Comparison of ENCODE assay signal across 7 cellular contexts in the genomic region with DNA sequence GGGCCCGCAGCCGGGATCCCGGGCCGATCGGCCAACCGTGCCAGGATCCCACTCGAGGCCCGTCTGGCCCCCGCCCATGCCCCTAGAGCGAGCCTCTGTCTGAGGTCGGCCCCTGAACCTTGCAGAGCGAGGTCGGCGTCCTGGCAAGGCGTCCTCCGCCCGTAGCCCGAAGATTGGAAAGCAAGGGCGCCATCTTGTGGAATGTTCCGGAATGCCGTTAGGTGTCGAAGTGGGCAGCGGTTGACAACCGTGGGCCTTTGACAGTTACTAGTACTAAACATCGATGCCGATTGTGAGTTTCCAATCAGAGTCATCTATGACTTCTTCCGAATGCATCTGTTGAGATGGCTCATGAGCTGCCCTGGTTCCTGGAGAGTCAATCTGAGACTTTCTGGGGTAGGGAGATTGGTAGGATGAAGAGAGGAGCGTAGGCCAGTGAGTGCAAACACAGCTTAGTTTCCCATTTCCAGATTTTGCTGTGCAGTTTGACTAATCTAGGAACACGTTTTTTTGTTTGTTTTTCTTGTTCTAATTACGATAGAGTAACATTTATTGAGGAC. TPM values are rescaled to one million over a fixed set of nuclear protein-coding genes. Genes with fewer than 3 reads are reported as not detected.
DNase-seq lines count a peak whose midpoint lies in the region; ATAC-seq, FAIRE-seq and TF ChIP-seq lines count a peak whose summit lies in the region.

No MANE protein-coding gene starts in this region.

- no peak overlapping the region for H2AFZ ChIP-seq in K562 (ENCODE audit: low read depth, low read length)

- in situ Hi-C loops in K562 (cut with MboI), result loop anchor here (10.0 to 25.0 kb wide), 3 partner anchors 674 to 1166 kb away; a partner anchor contains a TSS

- no peak overlapping the region for H3K4me2 ChIP-seq in K562 (ENCODE audit: insufficient read depth, low read length)

- 31% methylated on average over 21 of the region's 30 CpGs for WGBS in K562 (ENCODE audit: insufficient coverage, low coverage, missing lambda C conversion rate)
- 4 to 6% methylated on average over 30 of the region's 30 CpGs for WGBS in sigmoid colon, 2 donors

- TF ChIP-seq CTCF in K562 (IDR thresholded peaks at IDR 0.05 in 2 of 3, conservative IDR thresholded peaks at IDR 0.05 in 1 of 3; ENCODE audit: insufficient read depth in 2 of 3, low read depth in 1 of 3, low read length in 3 of 3) (peak; percentile 56 to 62 (median 60)), sigmoid colon (IDR thresholded peaks at IDR 0.05) (peak; percentile 55 to 79 (median 70))

- H3K4me1 ChIP-seq in K562 (replicated peaks in 1 of 2; ENCODE audit: control insufficient read depth in 2 of 2, insufficient read depth in 2 of 2, low read length in 2 of 2) (peaks cover 0 to 12% of the 10 kb centered on the region in 2 experiments; a peak in 1 of 5 replicates), sigmoid colon (peaks cover 0 to 9% (median 6%) of the 10 kb centered on the region in 4 donors)

- no peaks in the 10 kb centered on the region for H4K20me1 ChIP-seq in K562 (replicated peaks; ENCODE audit: control insufficient read depth, insufficient read depth, low read length)

- no peak overlapping the region for H3K9ac ChIP-seq in K562 (ENCODE audit: insufficient read depth in 1 of 2, low read depth in 2 of 2, low read length in 2 of 2)

- intact Hi-C loops in K562 (cut with micrococcal nuclease), result no loop called here
- intact Hi-C loops in sigmoid colon (cut with DNase I), result loop anchor here (1.0 to 5.0 kb wide), 3 partner anchors 682 to 1163 kb away; no protein-coding TSS in a partner anchor

- H3K36me3 ChIP-seq in K562 (ENCODE audit: control insufficient read depth, insufficient read depth, low read length) (no peaks in the 10 kb centered on the region), sigmoid colon (peaks cover 0 to 5% (median under 1%) of the 10 kb centered on the region in 4 donors)

- TF ChIP-seq EP300 in K562 (IDR thresholded peaks at IDR 0.05; ENCODE audit: low read length) (no peak), sigmoid colon (IDR thresholded peaks at IDR 0.05) (no peak)

- DNase-seq in NCI-H1694 treated with DMSO at 0.1 percent for 48 hours (lab: John Stamatoyannopoulos, UW), result peak; percentile 67
- peak; percentile 19 to 33 (median 23) for DNase-seq in K562 (ENCODE audit: extremely low read depth in 1 of 4, low spot score in 3 of 4)
- DNase-seq in iPS DF 4.7 (ENCODE audit: extremely low read depth, low spot score), result peak; percentile 69
- DNase-seq in sigmoid colon, result peak; percentile 94

- TF ChIP-seq RAD21 in K562 (CRISPR knock-in tag; conservative IDR thresholded peaks at IDR 0.05 in 1 of 2, IDR thresholded peaks at IDR 0.05 in 1 of 2), result peak; percentile 52 to 79

- H3K27me3 ChIP-seq in K562 (ENCODE audit: control insufficient read depth in 2 of 2, insufficient read depth in 2 of 2, low read length in 2 of 2) (no peaks in the 10 kb centered on the region), sigmoid colon (no peaks in the 10 kb centered on the region)

- H3K79me2 ChIP-seq in K562 (ENCODE audit: control insufficient read depth, insufficient read depth, low read length), result no peaks in the 10 kb centered on the region

- H3K27ac ChIP-seq in K562 (ENCODE audit: extremely low read depth, low read depth, low read length), result no peak overlapping the region
- peak overlapping the region; percentile 92 to 98 (median 95) for H3K27ac ChIP-seq in sigmoid colon

- CTCF ChIA-PET in K562 (lab: Yijun Ruan, JAX; ENCODE audit: low intra/inter-chr PET ratio), result interaction anchor here (0.7 to 4.7 kb wide), 4 partner anchors 681 to 1163 kb away, joined by 3 to 49 read pairs (median 4); no protein-coding TSS in a partner anchor

- FAIRE-seq in TTC549 (lab: Jason Lieb, UNC), result peak; percentile 29
- peak; percentile 37 for FAIRE-seq in K562 (lab: Jason Lieb, UNC)

- POLR2A ChIA-PET in K562 (lab: Yijun Ruan, JAX), result no interaction called here

- no peaks in the 10 kb centered on the region for H3K9me1 ChIP-seq in K562 (ENCODE audit: control insufficient read depth, insufficient read depth, low read length)

- no peaks in the 10 kb centered on the region for H3K9me3 ChIP-seq in K562 (replicated peaks; ENCODE audit: control insufficient read depth, insufficient read depth, low read depth, low read length)
- no peaks in the 10 kb centered on the region for H3K9me3 ChIP-seq in sigmoid colon

- TF ChIP-seq POLR2A in K562 (conservative IDR thresholded peaks at IDR 0.05) (no peak), sigmoid colon (IDR thresholded peaks at IDR 0.05) (no peak)

- peak; percentile 80 for ATAC-seq in GM18502 (IDR thresholded peaks at IDR 0.05; ENCODE audit: poor library complexity, unreplicated experiment)
- peak; percentile 73 for ATAC-seq in HG02885 (IDR thresholded peaks at IDR 0.05; ENCODE audit: poor library complexity, unreplicated experiment)
- peak; percentile 82 for ATAC-seq in K562

- no peak overlapping the region for H3K4me3 ChIP-seq in K562
- peak overlapping the region; percentile 61 to 84 (median 74) for H3K4me3 ChIP-seq in sigmoid colon

- no TSS peak for BruUV-seq in K562 (replicated peaks; lab: Mats Ljungman, UMichigan)

TF ChIP-seq in K562, 482 proteins besides CTCF, POLR2A, EP300 and RAD21 (continues in another document):
- TF ChIP-seq ZZZ3 (IDR thresholded peaks at IDR 0.05) (no peak), SMC3 (conservative IDR thresholded peaks at IDR 0.05; ENCODE audit: insufficient read depth, low read depth, low read length) (peak; percentile 57), MAZ (CRISPR knock-in tag; conservative IDR thresholded peaks at IDR 0.05 in 1 of 2, IDR thresholded peaks at IDR 0.05 in 1 of 2) (0 out of 4 replicates have a peak, but pooled peaks of 1 of the 2 experiments have one; percentile 17)
- TF ChIP-seq, protein P1, sequence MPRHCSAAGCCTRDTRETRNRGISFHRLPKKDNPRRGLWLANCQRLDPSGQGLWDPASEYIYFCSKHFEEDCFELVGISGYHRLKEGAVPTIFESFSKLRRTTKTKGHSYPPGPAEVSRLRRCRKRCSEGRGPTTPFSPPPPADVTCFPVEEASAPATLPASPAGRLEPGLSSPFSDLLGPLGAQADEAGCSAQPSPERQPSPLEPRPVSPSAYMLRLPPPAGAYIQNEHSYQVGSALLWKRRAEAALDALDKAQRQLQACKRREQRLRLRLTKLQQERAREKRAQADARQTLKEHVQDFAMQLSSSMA (CRISPR knock-in tag; IDR thresholded peaks at IDR 0.05), result no peak
- TF ChIP-seq, protein P2, sequence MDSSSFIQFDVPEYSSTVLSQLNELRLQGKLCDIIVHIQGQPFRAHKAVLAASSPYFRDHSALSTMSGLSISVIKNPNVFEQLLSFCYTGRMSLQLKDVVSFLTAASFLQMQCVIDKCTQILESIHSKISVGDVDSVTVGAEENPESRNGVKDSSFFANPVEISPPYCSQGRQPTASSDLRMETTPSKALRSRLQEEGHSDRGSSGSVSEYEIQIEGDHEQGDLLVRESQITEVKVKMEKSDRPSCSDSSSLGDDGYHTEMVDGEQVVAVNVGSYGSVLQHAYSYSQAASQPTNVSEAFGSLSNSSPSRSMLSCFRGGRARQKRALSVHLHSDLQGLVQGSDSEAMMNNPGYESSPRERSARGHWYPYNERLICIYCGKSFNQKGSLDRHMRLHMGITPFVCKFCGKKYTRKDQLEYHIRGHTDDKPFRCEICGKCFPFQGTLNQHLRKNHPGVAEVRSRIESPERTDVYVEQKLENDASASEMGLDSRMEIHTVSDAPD (CRISPR knock-in tag; IDR thresholded peaks at IDR 0.05), result no peak

RNA-seq across cellular contexts. Expression of a gene that starts 0.9 kb away (rescaled TPM):
- not detected in 2 replicates for total RNA-seq in K562 (2011; cell fraction: chromatin; rRNA removed; ENCODE audit: low replicate concordance)
- not detected in 2 replicates for total RNA-seq in K562 (2011; cell fraction: nucleolus; rRNA removed)
- total RNA-seq in K562 (2011; cell fraction: nucleoplasm; rRNA removed), result not detected in 2 replicates
- total RNA-seq in K562 (2014; rRNA removed) (not detected in 2 replicates), K562 (2014; rRNA removed; fragmentation: Illumina TruSeq; extraction: Trizol) (not detected in 2 replicates), K562 (2015; rRNA removed; fragmentation: Illumina TruSeq; extraction: Trizol) (not detected in 2 replicates), K562 (2021) (0.54 and 0.58 TPM in 2 replicates), sigmoid colon (10 to 100 TPM; 19.3 to 46.3 (median 34.8) TPM)
- polyA plus RNA-seq in K562 (2011; rRNA removed) (not detected in 2 replicates), K562 (2014; fragmentation: Illumina TruSeq; extraction: Trizol) (not detected in 2 replicates), K562 (2014; fragmentation: Nextera tagmentation; extraction: Ambion mirVana) (not detected), K562 (2014; rRNA removed) (not detected in 2 replicates), sigmoid colon (10 to 100 TPM in 1 of 3 donors, 1 to 10 TPM in 2; 6.4 to 16.0 (median 7.8) TPM)
- polyA plus RNA-seq in K562 (2011; cell fraction: cytosol; rRNA removed), result 0.07 TPM in 1 of 2 replicates, not detected in the other
- not detected in 2 replicates for polyA plus RNA-seq in K562 (2011; cell fraction: nucleus; rRNA removed)
- not detected in 2 replicates for polyA plus RNA-seq in K562 (2012)
- not detected in 2 replicates for polyA minus RNA-seq in K562 (2011; rRNA and poly(A)+ RNA removed)
- polyA minus RNA-seq in K562 (2011; cell fraction: cytosol; rRNA and poly(A)+ RNA removed), result not detected in 2 replicates
- polyA minus RNA-seq in K562 (2011; cell fraction: nucleus; rRNA and poly(A)+ RNA removed), result 0.56 TPM in 1 of 2 replicates, not detected in the other

RNA-seq across cellular contexts. Expression of a gene that starts 30.4 kb away (rescaled TPM):
- not detected in 2 replicates for total RNA-seq in K562 (2011; cell fraction: chromatin; rRNA removed; ENCODE audit: low replicate concordance)
- not detected in 2 replicates for total RNA-seq in K562 (2011; cell fraction: nucleolus; rRNA removed)
- not detected in 2 replicates for total RNA-seq in K562 (2011; cell fraction: nucleoplasm; rRNA removed)
- not detected in 2 replicates for total RNA-seq in K562 (2014; rRNA removed)
- not detected in 2 replicates for total RNA-seq in K562 (2014; rRNA removed; fragmentation: Illumina TruSeq; extraction: Trizol)
- not detected in 2 replicates for total RNA-seq in K562 (2015; rRNA removed; fragmentation: Illumina TruSeq; extraction: Trizol)
- total RNA-seq in K562 (2021), result not detected in 2 replicates
- not detected in 2 replicates for polyA plus RNA-seq in K562 (2011; rRNA removed)
- polyA plus RNA-seq in K562 (2011; cell fraction: cytosol; rRNA removed), result not detected in 2 replicates
- polyA plus RNA-seq in K562 (2011; cell fraction: nucleus; rRNA removed), result not detected in 2 replicates
- not detected in 2 replicates for polyA plus RNA-seq in K562 (2012)
- not detected in 2 replicates for polyA plus RNA-seq in K562 (2014; fragmentation: Illumina TruSeq; extraction: Trizol)
- polyA plus RNA-seq in K562 (2014; fragmentation: Nextera tagmentation; extraction: Ambion mirVana), result not detected
- polyA plus RNA-seq in K562 (2014; rRNA removed), result not detected in 2 replicates
- not detected in 2 replicates for polyA minus RNA-seq in K562 (2011; rRNA and poly(A)+ RNA removed)
- not detected in 2 replicates for polyA minus RNA-seq in K562 (2011; cell fraction: cytosol; rRNA and poly(A)+ RNA removed)
- not detected in 2 replicates for polyA minus RNA-seq in K562 (2011; cell fraction: nucleus; rRNA and poly(A)+ RNA removed)
- 1 to 10 TPM in 1 of 4 donors, under 1 TPM in 3; 0.28 to 2.5 (median 0.59) TPM for total RNA-seq in sigmoid colon
- 1 to 10 TPM in 1 of 3 donors, under 1 TPM in 2; 0.23 to 6.3 (median 0.60) TPM for polyA plus RNA-seq in sigmoid colon

Comparison
In these comparisons a context has a peak if more than half of its experiments do, and no peak if none do; other contexts are left out.
1. DNase-seq: peak in every context shown above with its lines; median percentile 94 in sigmoid colon; 69 in iPS DF 4.7; 67 in NCI-H1694 treated with DMSO at 0.1 percent for 48 hours; 23 in K562.
2. RNA of a gene that starts 0.9 kb away (total RNA-seq): 19.3 to 46.3 TPM in sigmoid colon; 0.54 to 0.58 TPM in K562; every median in the first group is over 10 times any median in the second.
3. Peak in every context shown above with its lines, with median percentiles within 50 percentile points of each other: ATAC-seq.